ENCODE assay signal across 8 cellular contexts in the genomic region with DNA sequence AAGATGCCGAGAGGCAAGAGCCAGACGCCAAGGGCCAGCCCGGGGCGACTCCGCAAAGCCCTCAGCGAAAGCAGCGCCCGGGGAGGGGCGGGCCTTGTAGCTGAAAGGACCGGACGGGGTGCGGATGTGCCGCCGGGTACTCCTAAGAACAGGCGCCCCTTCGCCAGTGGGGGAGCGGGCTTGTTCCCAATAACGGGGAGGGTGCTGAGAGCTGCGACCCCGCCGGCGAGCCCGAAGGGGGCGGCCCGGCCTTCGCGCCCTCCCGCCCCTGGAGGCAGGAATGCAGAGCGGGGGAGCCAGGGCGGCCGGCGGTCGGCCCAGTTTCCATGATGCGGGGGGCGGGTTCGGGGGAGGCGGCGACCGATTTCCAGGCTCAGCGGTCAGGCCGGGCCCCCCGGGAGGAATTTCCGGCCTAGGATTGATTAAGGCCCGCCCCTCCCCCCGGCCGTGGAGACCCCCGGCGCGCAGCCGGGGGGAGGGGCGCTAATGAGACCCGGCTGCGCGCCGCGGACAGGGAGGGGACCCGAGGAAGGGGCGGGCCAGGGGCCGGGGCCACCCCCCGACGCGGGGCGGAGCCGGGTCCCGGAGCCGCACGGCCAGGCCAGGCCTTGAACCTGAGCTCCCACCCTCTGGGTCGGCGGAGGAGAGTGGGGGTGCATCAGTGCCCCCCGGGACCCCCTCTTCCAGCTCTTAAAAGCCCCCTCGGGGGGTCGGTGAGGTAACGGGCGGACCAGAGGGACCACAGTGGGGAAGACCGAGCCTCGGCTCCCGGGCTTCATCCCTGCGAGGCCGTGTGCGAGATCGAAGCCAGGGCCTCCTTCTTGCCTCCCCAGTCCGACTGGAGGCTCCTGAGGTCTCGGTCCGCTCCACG. TPM values are rescaled to one million over a fixed set of nuclear protein-coding genes. Genes with fewer than 3 reads are reported as not detected.
DNase-seq lines count a peak whose midpoint lies in the region; ATAC-seq and TF ChIP-seq lines count a peak whose summit lies in the region.

No MANE protein-coding gene starts in this region.

- no peak overlapping the region for H3K27ac Mint-ChIP-seq in activated CD8-positive, alpha-beta T cell treated with anti-CD3 and anti-CD28 coated beads for 36 hours

- peaks cover 21% of the 10 kb centered on the region for H3K27me3 Mint-ChIP-seq in activated CD8-positive, alpha-beta T cell treated with anti-CD3 and anti-CD28 coated beads for 36 hours

- peak overlapping the region; percentile 73 for H3K4me3 Mint-ChIP-seq in activated CD8-positive, alpha-beta T cell treated with anti-CD3 and anti-CD28 coated beads for 36 hours

- no peaks in the 10 kb centered on the region for H3K9me3 Mint-ChIP-seq in activated CD8-positive, alpha-beta T cell treated with anti-CD3 and anti-CD28 coated beads for 36 hours

- no peaks in the 10 kb centered on the region for H3K36me3 Mint-ChIP-seq in activated CD8-positive, alpha-beta T cell treated with anti-CD3 and anti-CD28 coated beads for 36 hours (ENCODE audit: low read depth)

- CTCF ChIA-PET in activated CD8-positive, alpha-beta T cell treated with anti-CD3 and anti-CD28 coated beads for 36 hours (lab: Charles Lee) = interaction anchor here (0.6 to 1.9 kb wide), 5 partner anchors 54 to 247 kb away, joined by 3 to 11 read pairs (median 5); no protein-coding TSS in a partner anchor

- H3K4me1 Mint-ChIP-seq in activated CD8-positive, alpha-beta T cell treated with anti-CD3 and anti-CD28 coated beads for 36 hours (ENCODE audit: low read depth) = no peaks in the 10 kb centered on the region

- intact Hi-C loops in activated CD8-positive, alpha-beta T cell treated with anti-CD3 and anti-CD28 coated beads for 36 hours (cut with micrococcal nuclease) = loop anchor here (5.0 kb wide), 1 partner anchor 242 kb away; no protein-coding TSS in a partner anchor

- no peak for TF ChIP-seq CTCF in activated CD8-positive, alpha-beta T cell treated with anti-CD3 and anti-CD28 coated beads for 36 hours (IDR thresholded peaks at IDR 0.05)

- ATAC-seq in activated CD8-positive, alpha-beta T cell treated with anti-CD3 and anti-CD28 coated beads for 36 hours = peak; percentile 68
- ATAC-seq in GM18511 (IDR thresholded peaks at IDR 0.05; ENCODE audit: unreplicated experiment) = no peak

- POLR2A ChIA-PET in activated CD8-positive, alpha-beta T cell treated with anti-CD3 and anti-CD28 coated beads for 36 hours (lab: Charles Lee) = interaction anchor here (1.0 to 1.7 kb wide), 3 partner anchors 56 to 207 kb away, joined by 3 to 10 read pairs (median 3); a partner anchor contains a TSS

- DNase-seq in COR-L47 (lab: John Stamatoyannopoulos, UW) = peak; percentile 35
- peak; percentile 71 for DNase-seq in LoVo (ENCODE audit: low spot score)
- peak; percentile 86 for DNase-seq in activated CD8-positive, alpha-beta T cell treated with anti-CD3 and anti-CD28 coated beads for 36 hours
- DNase-seq in effector CD8-positive, alpha-beta T cell (lab: John Stamatoyannopoulos, UW) = peak; percentile 29
- DNase-seq in mesenteric fat pad (ENCODE audit: low spot score) = peak; percentile 94
- peak; percentile 38 for DNase-seq in stimulated activated CD8-positive, alpha-beta memory T cell treated with anti-CD3 and anti-CD28 coated beads, Interleukin-4, amount 100 ng/mL, for 24 hours (ENCODE audit: low read depth)
- DNase-seq in NCI-H1694 treated with DMSO at 0.1 percent for 48 hours (lab: John Stamatoyannopoulos, UW) = no peak

RNA-seq across cellular contexts. Expression of a gene that starts 0.9 kb away (rescaled TPM):
- 1 to 10 TPM; 1.0 to 1.1 TPM for total RNA-seq in activated CD8-positive, alpha-beta T cell treated with anti-CD3 and anti-CD28 coated beads for 36 hours
- total RNA-seq in mesenteric fat pad = 15.1 TPM

RNA-seq across cellular contexts. Expression of a gene that starts 57.1 kb away (rescaled TPM):
- 100 to 1,000 TPM; 121 to 123 TPM for total RNA-seq in activated CD8-positive, alpha-beta T cell treated with anti-CD3 and anti-CD28 coated beads for 36 hours
- total RNA-seq in mesenteric fat pad = 103 TPM
